14 cellular contexts compared by ENCODE assay signal in the genomic region with DNA sequence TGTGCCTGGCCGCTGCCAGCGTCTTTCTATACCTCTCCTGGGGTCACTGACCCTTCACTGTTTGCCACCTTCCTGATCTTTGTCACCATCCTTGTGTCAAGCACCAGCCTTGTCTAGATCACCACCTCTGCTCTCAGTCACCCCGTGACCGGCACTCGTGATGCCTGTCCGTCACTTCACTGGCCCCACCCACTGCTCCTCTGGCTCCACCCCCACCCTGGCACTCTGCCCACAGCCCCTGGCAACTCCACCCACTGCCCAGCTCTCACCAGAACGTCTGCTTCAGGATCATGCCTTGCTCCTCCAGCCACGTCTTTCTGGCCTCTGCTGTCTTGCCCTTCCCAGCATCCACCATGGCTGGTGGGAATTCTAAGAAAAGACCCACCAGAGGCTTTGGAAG. TPM values are rescaled to one million over a fixed set of nuclear protein-coding genes. Genes with fewer than 3 reads are reported as not detected.
DNase-seq lines count a peak whose midpoint lies in the region; ATAC-seq, FAIRE-seq and TF ChIP-seq lines count a peak whose summit lies in the region.
"Had no signal": no experiment of that assay in that cellular context is flagged by ENCODE, and none has a peak within 500 bp of the region (broad histone marks: within the 10 kb centered on the region; RNA-seq: fewer than 3 reads in every experiment).

No MANE protein-coding gene starts in this region.

- no peaks in the 10 kb centered on the region for H3K27me3 ChIP-seq in HepG2 (ENCODE audit: control insufficient read depth in 1 of 2, insufficient read depth in 2 of 2, low read length in 2 of 2)
- no peaks in the 10 kb centered on the region for H3K27me3 ChIP-seq in esophagus muscularis mucosa
- H3K27me3 ChIP-seq: upper lobe of left lung had no signal

- peaks cover 37% of the 10 kb centered on the region for H3K36me3 Mint-ChIP-seq in WTC11

- ATAC-seq in WTC11 (peak; percentile 82), HepG2 (peak; percentile 24; the same call in 2 of the 3 replicates), esophagus mucosa (no peak), HG02642 (IDR thresholded peaks at IDR 0.05; ENCODE audit: poor library complexity, unreplicated experiment) (no peak)

- no peaks in the 10 kb centered on the region for H4K20me1 ChIP-seq in HepG2 (ENCODE audit: insufficient read depth, low read length)

- no peaks in the 10 kb centered on the region for H3K9me3 Mint-ChIP-seq in WTC11

- intact Hi-C loops in HepG2 (cut with micrococcal nuclease; ENCODE audit: unreplicated experiment) (no loop called here), esophagus muscularis mucosa (cut with DNase I) (no loop called here)

- peak; percentile 31 for DNase-seq in NCI-H2196 (lab: John Stamatoyannopoulos, UW; ENCODE audit: unreplicated experiment)
- no peak for DNase-seq in NCI-H2196 treated with DMSO at 0.1 percent for 48 hours (lab: John Stamatoyannopoulos, UW; ENCODE audit: unreplicated experiment)
- DNase-seq in Caki2 (ENCODE audit: low read depth): peak; percentile 42
- peak; percentile 39 for DNase-seq in WTC11 (ENCODE audit: low spot score)
- DNase-seq in HepG2 (ENCODE audit: low spot score): no peak
- DNase-seq in esophagus muscularis mucosa (ENCODE audit: extremely low spot score): no peak
- DNase-seq: amniotic stem cell; IMR-90; NK-92 treated with Interleukin-12 subunit alpha and Interleukin-12 subunit beta, amount 100 ng/mL, for 24 hours; SIG-M5; upper lobe of left lung had no signal

- no peak overlapping the region for H3K27ac Mint-ChIP-seq in WTC11

- no peak overlapping the region for H3K9ac ChIP-seq in HepG2 (ENCODE audit: insufficient read depth, low read depth, low read length)

- WGBS in HepG2 (ENCODE audit: low lambda C conversion rate): 81% methylated on average over 8 of the region's 8 CpGs
- WGBS in esophagus muscularis mucosa: 75% methylated on average over 8 of the region's 8 CpGs

- H3K4me1 Mint-ChIP-seq in WTC11: no peaks in the 10 kb centered on the region

- no peaks in the 10 kb centered on the region for H3K79me2 ChIP-seq in HepG2 (ENCODE audit: insufficient read depth, low read length)

- H3K4me3 Mint-ChIP-seq in WTC11: no peak overlapping the region

- no peak overlapping the region for H3K27ac ChIP-seq in HepG2 (ENCODE audit: extremely low read length, insufficient read depth, low read length)
- H3K27ac ChIP-seq in esophagus muscularis mucosa (replicated peaks in 1 of 4): no peak overlapping the region
- H3K27ac ChIP-seq: skin epidermis, upper lobe of left lung had no signal

- CTCF ChIA-PET in WTC11 (lab: Charles Lee): no interaction called here
- CTCF ChIA-PET in HepG2 (lab: Yijun Ruan, JAX; ENCODE audit: low intra/inter-chr PET ratio, low total read pairs): no interaction called here

- H3K27me3 Mint-ChIP-seq in WTC11 (ENCODE audit: low read depth): no peaks in the 10 kb centered on the region

- no peaks in the 10 kb centered on the region for H3K9me3 ChIP-seq in HepG2 (ENCODE audit: low read length)
- no peaks in the 10 kb centered on the region for H3K9me3 ChIP-seq in esophagus muscularis mucosa
- H3K9me3 ChIP-seq: upper lobe of left lung had no signal

- H3K4me3 ChIP-seq in HepG2 (replicated peaks in 1 of 3; ENCODE audit: insufficient read depth in 1 of 3, low read depth in 2 of 3, low read length in 3 of 3) (no peak overlapping the region), esophagus muscularis mucosa (no peak overlapping the region)
- H3K4me3 ChIP-seq: skin epidermis, upper lobe of left lung had no signal

- TF ChIP-seq RAD21 in HepG2 (CRISPR knock-in tag; IDR thresholded peaks at IDR 0.05): no peak

- TF ChIP-seq EP300 in HepG2 (IDR thresholded peaks at IDR 0.05; ENCODE audit: low read depth in 2 of 2, low read length in 2 of 2): no peak
- TF ChIP-seq EP300 in HepG2 (CRISPR knock-in tag; IDR thresholded peaks at IDR 0.05; ENCODE audit: borderline replicate concordance): no peak
- no peak for TF ChIP-seq EP300 in esophagus muscularis mucosa (IDR thresholded peaks at IDR 0.05)

- no peak overlapping the region for H2AFZ ChIP-seq in HepG2 (ENCODE audit: low read length)

- H3K4me1 ChIP-seq in HepG2 (ENCODE audit: insufficient read depth, low read length) (no peaks in the 10 kb centered on the region), esophagus muscularis mucosa (no peaks in the 10 kb centered on the region)
- H3K4me1 ChIP-seq: upper lobe of left lung had no signal

- H3K36me3 ChIP-seq in HepG2 (replicated peaks in 1 of 2; ENCODE audit: control insufficient read depth in 1 of 2, insufficient read depth in 2 of 2, low read length in 2 of 2): peaks cover 4 to 43% of the 10 kb centered on the region in 2 experiments
- H3K36me3 ChIP-seq in esophagus muscularis mucosa: peaks cover 0 to 17% (median 4%) of the 10 kb centered on the region in 4 donors

- in situ Hi-C loops in Caki2 (cut with HindIII; ENCODE audit: low pct_unique_long_range_greater_than_20kb, low sequenced_read_pairs): no loop called here
- in situ Hi-C loops in HepG2 (cut with HindIII; ENCODE audit: extremely low pct_ligation_motif_present, low pct_unique_long_range_greater_than_20kb): no loop called here

- no peak for FAIRE-seq in HepG2 (lab: Jason Lieb, UNC)

- H3K4me2 ChIP-seq in HepG2 (ENCODE audit: low read depth, low read length): no peak overlapping the region

- TF ChIP-seq POLR2A in HepG2 (IDR thresholded peaks at IDR 0.05; ENCODE audit: insufficient read depth in 1 of 2, low read depth in 2 of 2, low read length in 2 of 2) (no peak), esophagus muscularis mucosa (IDR thresholded peaks at IDR 0.05; ENCODE audit: low read depth) (no peak)

- POLR2A ChIA-PET in WTC11 (lab: Charles Lee) (no interaction called here), HepG2 (lab: Yijun Ruan, JAX) (no interaction called here)

- no TSS peak for BruUV-seq in HepG2 (replicated peaks; lab: Mats Ljungman, UMichigan)

- TF ChIP-seq CTCF in WTC11 (IDR thresholded peaks at IDR 0.05) (no peak), HepG2 (CRISPR knock-in tag; IDR thresholded peaks at IDR 0.05) (no peak), esophagus muscularis mucosa (IDR thresholded peaks at IDR 0.05) (no peak)

RNA-seq across cellular contexts. Expression of a gene that starts 24.8 kb away (rescaled TPM):
- total RNA-seq in Caki2 (2014; rRNA removed; shearing (Covaris generic); ENCODE audit: low replicate concordance): 19.9 and 22.9 TPM in 2 replicates
- total RNA-seq in WTC11 (2021) (4.5 to 10.6 TPM (median 8.6 TPM) in 3 replicates), HepG2 (2016; rRNA removed; fragmentation: Illumina TruSeq; extraction: Trizol) (0.87 and 1.7 TPM in 2 replicates), esophagus muscularis mucosa (10 to 100 TPM in 2 of 4 donors, 1 to 10 TPM in 2; 5.3 to 15.1 (median 9.3) TPM), esophagus mucosa (0.32 TPM)
- not detected in 2 replicates for total RNA-seq in HepG2 (2016; cell fraction: cytosol; rRNA removed; fragmentation: Illumina TruSeq; extraction: Trizol; ENCODE audit: low read depth)
- total RNA-seq in HepG2 (2016; cell fraction: insoluble cytoplasmic fraction; rRNA removed; fragmentation: Illumina TruSeq; extraction: Trizol): 0.30 and 1.1 TPM in 2 replicates
- total RNA-seq in HepG2 (2016; cell fraction: membrane; rRNA removed; fragmentation: Illumina TruSeq; extraction: Trizol): 0.19 and 1.9 TPM in 2 replicates
- total RNA-seq in HepG2 (2016; cell fraction: nucleus; rRNA removed; fragmentation: Illumina TruSeq; extraction: Trizol): 0.60 and 4.0 TPM in 2 replicates
- 1.6 and 2.8 TPM in 2 replicates for polyA plus RNA-seq in HepG2 (2011; rRNA removed)
- polyA plus RNA-seq in HepG2 (2011; cell fraction: cytosol; rRNA removed): 0.99 and 1.6 TPM in 2 replicates
- polyA plus RNA-seq in HepG2 (2011; cell fraction: nucleus; rRNA removed): 5.9 and 6.4 TPM in 2 replicates
- polyA plus RNA-seq in HepG2 (2012): 0.91 and 1.1 TPM in 2 replicates
- 0.34 TPM in 2 replicates for polyA plus RNA-seq in HepG2 (2016; cell fraction: cytosol; fragmentation: Illumina TruSeq; extraction: Trizol; ENCODE audit: low read depth)
- polyA plus RNA-seq in HepG2 (2016; cell fraction: insoluble cytoplasmic fraction; fragmentation: Illumina TruSeq; extraction: Trizol; ENCODE audit: low read depth): 0.82 and 1.6 TPM in 2 replicates
- 0.19 TPM in 1 of 2 replicates, not detected in the other for polyA plus RNA-seq in HepG2 (2016; cell fraction: membrane; fragmentation: Illumina TruSeq; extraction: Trizol; ENCODE audit: low read depth)
- polyA plus RNA-seq in HepG2 (2016; cell fraction: nucleus; fragmentation: Illumina TruSeq; extraction: Trizol; ENCODE audit: insufficient read depth, low read depth): 2.2 and 2.5 TPM in 2 replicates
- 0.58 and 2.7 TPM in 2 replicates for polyA minus RNA-seq in HepG2 (2011; rRNA and poly(A)+ RNA removed; ENCODE audit: low replicate concordance)
- polyA minus RNA-seq in HepG2 (2011; cell fraction: cytosol; rRNA and poly(A)+ RNA removed): 1.5 TPM in 1 of 2 replicates, not detected in the other
- 4.2 and 5.0 TPM in 2 replicates for polyA minus RNA-seq in HepG2 (2011; cell fraction: nucleus; rRNA and poly(A)+ RNA removed)

RNA-seq across cellular contexts. Expression of a gene that starts 34.7 kb away (rescaled TPM):
- total RNA-seq in Caki2 (2014; rRNA removed; shearing (Covaris generic); ENCODE audit: low replicate concordance): 131 and 146 TPM in 2 replicates
- total RNA-seq in WTC11 (2021) (99.8 to 119 TPM (median 102 TPM) in 3 replicates), HepG2 (2016; rRNA removed; fragmentation: Illumina TruSeq; extraction: Trizol) (52.1 and 64.4 TPM in 2 replicates), esophagus muscularis mucosa (1 to 10 TPM; 4.2 to 7.3 (median 6.0) TPM), esophagus mucosa (25.2 TPM)
- 7.3 and 8.5 TPM in 2 replicates for total RNA-seq in HepG2 (2016; cell fraction: cytosol; rRNA removed; fragmentation: Illumina TruSeq; extraction: Trizol; ENCODE audit: low read depth)
- total RNA-seq in HepG2 (2016; cell fraction: insoluble cytoplasmic fraction; rRNA removed; fragmentation: Illumina TruSeq; extraction: Trizol): 44.1 and 72.4 TPM in 2 replicates
- total RNA-seq in HepG2 (2016; cell fraction: membrane; rRNA removed; fragmentation: Illumina TruSeq; extraction: Trizol): 15.7 and 19.3 TPM in 2 replicates
- 51.4 and 56.6 TPM in 2 replicates for total RNA-seq in HepG2 (2016; cell fraction: nucleus; rRNA removed; fragmentation: Illumina TruSeq; extraction: Trizol)
- polyA plus RNA-seq in HepG2 (2011; rRNA removed): 18.3 and 20.1 TPM in 2 replicates
- 9.1 and 11.9 TPM in 2 replicates for polyA plus RNA-seq in HepG2 (2011; cell fraction: cytosol; rRNA removed)
- 92.2 and 135 TPM in 2 replicates for polyA plus RNA-seq in HepG2 (2011; cell fraction: nucleus; rRNA removed)
- polyA plus RNA-seq in HepG2 (2012): 11.0 and 27.9 TPM in 2 replicates
- polyA plus RNA-seq in HepG2 (2016; cell fraction: cytosol; fragmentation: Illumina TruSeq; extraction: Trizol; ENCODE audit: low read depth): 6.0 and 7.0 TPM in 2 replicates
- 43.0 and 49.8 TPM in 2 replicates for polyA plus RNA-seq in HepG2 (2016; cell fraction: insoluble cytoplasmic fraction; fragmentation: Illumina TruSeq; extraction: Trizol; ENCODE audit: low read depth)
- 7.7 and 11.4 TPM in 2 replicates for polyA plus RNA-seq in HepG2 (2016; cell fraction: membrane; fragmentation: Illumina TruSeq; extraction: Trizol; ENCODE audit: low read depth)
- polyA plus RNA-seq in HepG2 (2016; cell fraction: nucleus; fragmentation: Illumina TruSeq; extraction: Trizol; ENCODE audit: insufficient read depth, low read depth): 135 and 153 TPM in 2 replicates
- polyA minus RNA-seq in HepG2 (2011; rRNA and poly(A)+ RNA removed; ENCODE audit: low replicate concordance): 25.6 and 86.4 TPM in 2 replicates
- 11.3 and 17.6 TPM in 2 replicates for polyA minus RNA-seq in HepG2 (2011; cell fraction: cytosol; rRNA and poly(A)+ RNA removed)
- polyA minus RNA-seq in HepG2 (2011; cell fraction: nucleus; rRNA and poly(A)+ RNA removed): 25.0 and 29.4 TPM in 2 replicates

RNA-seq across cellular contexts. Expression of a gene that starts 35.1 kb away (rescaled TPM):
- total RNA-seq in Caki2 (2014; rRNA removed; shearing (Covaris generic); ENCODE audit: low replicate concordance): 0.96 and 7.0 TPM in 2 replicates
- 12.8 to 15.9 TPM (median 15.7 TPM) in 3 replicates for total RNA-seq in WTC11 (2021)
- total RNA-seq in HepG2 (2016; rRNA removed; fragmentation: Illumina TruSeq; extraction: Trizol): 0.39 and 1.1 TPM in 2 replicates
- 0.26 and 0.91 TPM in 2 replicates for total RNA-seq in HepG2 (2016; cell fraction: cytosol; rRNA removed; fragmentation: Illumina TruSeq; extraction: Trizol; ENCODE audit: low read depth)
- 0.54 and 0.93 TPM in 2 replicates for total RNA-seq in HepG2 (2016; cell fraction: insoluble cytoplasmic fraction; rRNA removed; fragmentation: Illumina TruSeq; extraction: Trizol)
- 0.43 and 1.00 TPM in 2 replicates for total RNA-seq in HepG2 (2016; cell fraction: membrane; rRNA removed; fragmentation: Illumina TruSeq; extraction: Trizol)
- total RNA-seq in HepG2 (2016; cell fraction: nucleus; rRNA removed; fragmentation: Illumina TruSeq; extraction: Trizol): 0.72 and 0.75 TPM in 2 replicates
- 0.18 and 0.44 TPM in 2 replicates for polyA plus RNA-seq in HepG2 (2011; rRNA removed)
- polyA plus RNA-seq in HepG2 (2011; cell fraction: cytosol; rRNA removed): 0.28 and 0.43 TPM in 2 replicates
- polyA plus RNA-seq in HepG2 (2011; cell fraction: nucleus; rRNA removed): 2.1 and 2.4 TPM in 2 replicates
- polyA plus RNA-seq in HepG2 (2012): 2.8 and 3.7 TPM in 2 replicates
- polyA plus RNA-seq in HepG2 (2016; cell fraction: cytosol; fragmentation: Illumina TruSeq; extraction: Trizol; ENCODE audit: low read depth): 0.45 and 0.87 TPM in 2 replicates
- polyA plus RNA-seq in HepG2 (2016; cell fraction: insoluble cytoplasmic fraction; fragmentation: Illumina TruSeq; extraction: Trizol; ENCODE audit: low read depth): 2.2 TPM in 2 replicates
- 0.41 and 0.92 TPM in 2 replicates for polyA plus RNA-seq in HepG2 (2016; cell fraction: membrane; fragmentation: Illumina TruSeq; extraction: Trizol; ENCODE audit: low read depth)
- 3.7 and 3.8 TPM in 2 replicates for polyA plus RNA-seq in HepG2 (2016; cell fraction: nucleus; fragmentation: Illumina TruSeq; extraction: Trizol; ENCODE audit: insufficient read depth, low read depth)
- polyA minus RNA-seq in HepG2 (2011; rRNA and poly(A)+ RNA removed; ENCODE audit: low replicate concordance): 1.0 and 1.7 TPM in 2 replicates
- 0.59 and 0.70 TPM in 2 replicates for polyA minus RNA-seq in HepG2 (2011; cell fraction: cytosol; rRNA and poly(A)+ RNA removed)
- 0.75 and 0.90 TPM in 2 replicates for polyA minus RNA-seq in HepG2 (2011; cell fraction: nucleus; rRNA and poly(A)+ RNA removed)
- 10 to 100 TPM in 2 of 4 donors, 1 to 10 TPM in 2; 4.0 to 15.2 (median 10.4) TPM for total RNA-seq in esophagus muscularis mucosa
- total RNA-seq in esophagus mucosa: 2.4 TPM

Comparison
In these comparisons a context has a peak if more than half of its experiments do, and no peak if none do; other contexts are left out.
1. DNase-seq: peak in NCI-H2196 (single experiment), Caki2 (single experiment) and WTC11 (single experiment); none in NCI-H2196 treated with DMSO at 0.1 percent for 48 hours (single experiment), HepG2 (single experiment) and esophagus muscularis mucosa (single experiment).
2. ATAC-seq: peak in WTC11 (single experiment) and HepG2 (single experiment); none in esophagus mucosa (single experiment) and HG02642 (single experiment).